In the genomic region with DNA sequence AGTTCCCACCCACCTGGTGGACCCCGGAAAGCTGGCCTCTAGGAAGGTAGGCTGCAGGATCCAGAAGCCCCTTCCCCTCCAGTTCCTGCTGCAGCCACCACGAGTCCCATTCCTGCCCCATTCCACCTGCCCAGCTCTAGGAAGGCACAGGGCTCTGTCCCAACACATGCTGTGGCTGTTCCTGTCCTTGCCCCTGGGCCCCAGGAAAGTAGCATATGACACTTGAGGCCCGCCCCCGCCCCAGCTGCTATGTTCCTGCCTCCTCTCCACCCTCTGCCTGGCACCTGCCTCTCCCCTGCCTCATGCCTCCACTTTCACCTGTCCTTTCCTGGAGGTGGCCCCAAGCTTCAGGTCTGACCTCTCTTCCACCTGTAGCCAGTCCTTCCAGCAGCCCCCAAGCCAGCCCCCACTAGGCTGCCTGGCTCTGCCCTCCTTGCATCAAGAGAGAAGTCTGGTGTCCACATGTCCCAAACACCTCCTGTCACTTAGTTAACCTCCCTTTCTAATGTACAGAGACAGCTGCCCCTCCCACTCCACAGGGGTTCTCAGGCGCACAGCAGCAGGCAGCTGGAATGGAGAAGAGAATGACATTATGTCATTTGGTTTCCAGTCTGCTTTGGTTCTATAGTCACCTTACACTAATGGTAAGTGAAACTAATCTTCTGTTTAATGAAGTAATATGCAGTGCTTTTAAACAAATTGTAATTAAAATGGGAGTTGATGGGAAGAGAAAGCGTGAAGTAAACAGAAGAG, we compare ENCODE assay signal across 1 cellular context.
TF ChIP-seq lines count a peak whose summit lies in the region.

No MANE protein-coding gene starts in this region.

TF ChIP-seq in K562, 482 proteins besides CTCF, POLR2A, EP300 and RAD21:
- TF ChIP-seq EGR1 (conservative IDR thresholded peaks at IDR 0.05) (0 out of 2 replicates have a peak, but pooled peaks have one; percentile 19), IRF2 (CRISPR knock-in tag; IDR thresholded peaks at IDR 0.05) (no peak), ZNF134 (CRISPR knock-in tag; conservative IDR thresholded peaks at IDR 0.05) (no peak)
TF ChIP-seq in K562: peak in this region for 1.
